In the genomic region with DNA sequence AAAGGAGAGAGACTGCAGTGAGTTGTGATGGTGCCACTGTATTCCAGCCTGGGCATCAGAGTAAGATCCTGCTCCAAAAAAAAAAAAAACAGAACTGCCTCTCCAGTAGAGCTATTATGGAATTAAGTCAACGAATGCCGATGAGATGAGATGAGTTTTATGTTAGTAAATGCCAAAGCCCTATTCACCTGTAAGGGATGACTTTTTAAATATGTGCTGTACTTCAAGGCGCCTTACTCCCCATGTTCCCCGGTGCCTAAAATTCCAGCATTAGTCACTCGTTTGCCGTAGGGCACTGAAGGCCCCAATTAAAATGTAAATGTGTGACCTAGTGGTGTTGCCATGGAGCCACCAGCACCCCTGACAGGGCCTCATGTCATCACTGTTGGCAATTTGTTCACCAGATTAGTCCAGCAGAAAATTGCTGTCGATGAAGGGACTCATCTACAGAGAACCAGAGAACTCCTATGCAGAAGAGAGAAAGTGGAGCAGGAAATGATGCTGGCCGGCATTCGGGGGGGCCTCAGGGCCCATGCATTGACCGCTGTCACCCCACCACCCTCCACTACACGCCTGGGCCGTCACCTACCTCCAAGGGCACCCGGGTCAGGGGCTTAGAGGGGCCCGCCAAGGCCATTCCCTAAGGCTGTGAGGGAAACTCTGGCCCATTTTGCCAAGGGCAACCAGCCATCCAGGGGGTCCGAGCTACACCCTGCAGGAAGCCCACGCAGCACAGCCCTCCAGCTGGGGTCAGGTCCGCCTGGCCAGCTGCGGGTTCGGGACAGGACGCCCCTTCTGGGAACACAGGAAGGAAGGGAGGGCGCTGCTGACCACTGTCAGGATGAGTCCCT, we compare ENCODE assay signal across 12 cellular contexts. TPM values are rescaled to one million over a fixed set of nuclear protein-coding genes. Genes with fewer than 3 reads are reported as not detected.
DNase-seq lines count a peak whose midpoint lies in the region; ATAC-seq and TF ChIP-seq lines count a peak whose summit lies in the region.
"Had no signal": no experiment of that assay in that cellular context is flagged by ENCODE, and none has a peak within 500 bp of the region (broad histone marks: within the 10 kb centered on the region; RNA-seq: fewer than 3 reads in every experiment).

No MANE protein-coding gene starts in this region.

- peak overlapping the region; percentile 14 for H2BK5ac ChIP-seq in IMR-90 (ENCODE audit: low read depth, low read length, poor library complexity, severe bottlenecking)
- H2BK5ac ChIP-seq in mesendoderm (ENCODE audit: low read length) = no peak overlapping the region

- H3K14ac ChIP-seq in IMR-90 (replicated peaks; ENCODE audit: low read depth, low read length) = no peak overlapping the region; the same call in 1 of the 2 replicates

- H2AFZ ChIP-seq in IMR-90 (replicated peaks; ENCODE audit: low read length, poor library complexity) = peak overlapping the region; percentile 26

- H4K8ac ChIP-seq in IMR-90 (ENCODE audit: low read depth in 2 of 2, low read length in 2 of 2) (no peak overlapping the region), mesendoderm (ENCODE audit: low read depth, low read length) (no peak overlapping the region)

- H3K9me3 ChIP-seq in IMR-90 (ENCODE audit: control insufficient read depth, insufficient read depth, low read length) (peaks cover 7% of the 10 kb centered on the region), body of pancreas (no peaks in the 10 kb centered on the region)

- H3K79me2 ChIP-seq in mesendoderm (ENCODE audit: control insufficient read depth, insufficient read depth, low read length) = no peaks in the 10 kb centered on the region

- H3K23ac ChIP-seq in IMR-90 (ENCODE audit: low read depth, low read length) (peak overlapping the region; percentile 45; the same call in 1 of the 2 replicates), mesendoderm (ENCODE audit: low read length) (no peak overlapping the region)

- 0 out of 2 replicates have a peak overlapping the region, but pooled peaks have one; percentile 6 for H2BK20ac ChIP-seq in IMR-90 (ENCODE audit: low read depth, low read length)

- no peak for TF ChIP-seq CTCF in IMR-90 (conservative IDR thresholded peaks at IDR 0.05; ENCODE audit: low read depth, low read length)
- TF ChIP-seq CTCF in body of pancreas (IDR thresholded peaks at IDR 0.05) = no peak

- WGBS in IMR-90 (ENCODE audit: extremely low coverage in 2 of 2, insufficient read length in 1 of 2), 2 experiments = 79% methylated on average over 4 of the region's 21 CpGs; no CpG with 5 or more reads in 1 of the 2 experiments
- WGBS in body of pancreas, 2 donors = 54 to 61% methylated on average over 8 to 21 of the region's 21 CpGs
- no CpG with 5 or more reads among the region's 21 CpGs for WGBS in mesendoderm (ENCODE audit: extremely low coverage, insufficient coverage, low lambda C conversion rate)

- intact Hi-C loops in IMR-90 (cut with micrococcal nuclease) = no loop called here
- intact Hi-C loops in body of pancreas (cut with DNase I) = loop anchor here (10.0 kb wide), 1 partner anchor 74 kb away; no protein-coding TSS in a partner anchor

- ATAC-seq in IMR-90 (ENCODE audit: low read depth) (no peak), body of pancreas (peak; percentile 52)

- dilution Hi-C loops in IMR-90 (cut with HindIII; ENCODE audit: low sequenced_read_pairs, unreplicated experiment) = no loop called here

- H3K56ac ChIP-seq in IMR-90 (ENCODE audit: extremely low read depth, insufficient read depth, low read length) (no peak overlapping the region), mesendoderm (ENCODE audit: low read length) (no peak overlapping the region)

- H2BK15ac ChIP-seq in IMR-90 (ENCODE audit: low read depth, low read length) (no peak overlapping the region), mesendoderm (replicated peaks; ENCODE audit: low read depth) (no peak overlapping the region)

- no peaks in the 10 kb centered on the region for H3K79me1 ChIP-seq in IMR-90 (ENCODE audit: low read depth in 1 of 2, low read length in 2 of 2)
- H3K79me1 ChIP-seq in mesendoderm (ENCODE audit: low read length) = no peaks in the 10 kb centered on the region

- H3K4me1 ChIP-seq in IMR-90 (ENCODE audit: control insufficient read depth, insufficient read depth, low read length) (peaks cover 13% of the 10 kb centered on the region), body of pancreas (no peaks in the 10 kb centered on the region), mesendoderm (ENCODE audit: control insufficient read depth, low read depth, low read length) (peaks cover 2% of the 10 kb centered on the region)

- H4K5ac ChIP-seq in IMR-90 (ENCODE audit: low read depth, low read length) (peak overlapping the region; percentile 32; the same call in 1 of the 2 replicates), mesendoderm (ENCODE audit: low read length) (no peak overlapping the region)

- no peak for TF ChIP-seq RAD21 in IMR-90 (IDR thresholded peaks at IDR 0.05; ENCODE audit: low read length)

- in situ Hi-C loops in IMR-90 (cut with MboI; ENCODE audit: low sequenced_read_pairs) = no loop called here

- no peaks in the 10 kb centered on the region for H3K27me3 ChIP-seq in IMR-90 (ENCODE audit: control insufficient read depth, insufficient read depth, low read length)
- no peaks in the 10 kb centered on the region for H3K27me3 ChIP-seq in body of pancreas
- H3K27me3 ChIP-seq in mesendoderm (ENCODE audit: insufficient read depth, low read length, poor library complexity) = no peaks in the 10 kb centered on the region

- BruUV-seq in IMR-90 (replicated peaks; lab: Mats Ljungman, UMichigan) = no TSS peak

- CTCF ChIA-PET in IMR-90 (lab: Yijun Ruan, JAX) = no interaction called here

- peak overlapping the region; percentile 58 for H2AK9ac ChIP-seq in IMR-90 (replicated peaks; ENCODE audit: low read depth, low read length, poor library complexity)

- 0 out of 2 replicates have a peak, but pooled peaks cover 8% of the 10 kb centered on the region for H3K9me1 ChIP-seq in IMR-90 (ENCODE audit: insufficient read depth, low read length)

- DNase-seq in EH (ENCODE audit: low read depth) = peak; percentile 86
- no peak for DNase-seq in IMR-90
- DNase-seq in body of pancreas = no peak
- peak; percentile 91 for DNase-seq in mesendoderm
- DNase-seq in activated gamma-delta T cell (lab: John Stamatoyannopoulos, UW) = no peak
- DNase-seq in NCI-H1436 treated with DMSO at 0.1 percent for 48 hours (lab: John Stamatoyannopoulos, UW) = no peak
- DNase-seq in NCI-H345 treated with DMSO at 0.1 percent for 48 hours (lab: John Stamatoyannopoulos, UW; ENCODE audit: unreplicated experiment) = no peak
- DNase-seq in superior temporal gyrus (ENCODE audit: extremely low spot score) = no peak
- DNase-seq: HCEC 1CT, nucleus accumbens had no signal

- H3K4me2 ChIP-seq in IMR-90 (ENCODE audit: low read depth, low read length) (no peak overlapping the region), mesendoderm (ENCODE audit: low read length) (no peak overlapping the region)

- no peaks in the 10 kb centered on the region for H4K20me1 ChIP-seq in IMR-90 (ENCODE audit: insufficient read depth, low read length)

- H3K18ac ChIP-seq in IMR-90 (ENCODE audit: low read depth, low read length) (peak overlapping the region; percentile 49; the same call in 1 of the 2 replicates), mesendoderm (ENCODE audit: low read length) (no peak overlapping the region)

- H3K36me3 ChIP-seq in IMR-90 (ENCODE audit: control insufficient read depth, insufficient read depth, low read length) (no peaks in the 10 kb centered on the region), body of pancreas (replicated peaks in 1 of 2; ENCODE audit: insufficient read depth in 1 of 2, low read depth in 2 of 2) (no peaks in the 10 kb centered on the region), mesendoderm (ENCODE audit: control insufficient read depth, insufficient read depth, low read length) (no peaks in the 10 kb centered on the region)

- H3K27ac ChIP-seq in IMR-90 (ENCODE audit: insufficient read depth, low read length) (no peak overlapping the region), body of pancreas (no peak overlapping the region), mesendoderm (ENCODE audit: low read depth, low read length) (no peak overlapping the region)

- POLR2A ChIA-PET in IMR-90 (lab: Charles Lee; ENCODE audit: unreplicated experiment) = no interaction called here

- H3K4me3 ChIP-seq in IMR-90 (ENCODE audit: insufficient read depth, low read depth, low read length) (no peak overlapping the region), body of pancreas (no peak overlapping the region), mesendoderm (ENCODE audit: low read length) (no peak overlapping the region)

- H4K91ac ChIP-seq in IMR-90 (ENCODE audit: insufficient read depth, low read depth, low read length) = no peak overlapping the region

- H2BK120ac ChIP-seq in IMR-90 (ENCODE audit: low read depth, low read length) (no peak overlapping the region; the same call in 1 of the 2 replicates), mesendoderm (ENCODE audit: low read depth, low read length) (no peak overlapping the region)

- TF ChIP-seq POLR2A in IMR-90 (IDR thresholded peaks at IDR 0.05; ENCODE audit: low read depth, low read length) (no peak), body of pancreas (IDR thresholded peaks at IDR 0.05) (no peak)

- H2AK5ac ChIP-seq in IMR-90 (ENCODE audit: low read depth, low read length) (peak overlapping the region; percentile 20; the same call in 1 of the 2 replicates), mesendoderm (ENCODE audit: low read length) (no peak overlapping the region)

- H3K4ac ChIP-seq in IMR-90 (ENCODE audit: low read depth, low read length) (peak overlapping the region; percentile 13), mesendoderm (ENCODE audit: low read depth, low read length) (no peak overlapping the region)

- no peak overlapping the region for H3K9ac ChIP-seq in IMR-90 (ENCODE audit: low read depth, low read length)
- no peak overlapping the region for H3K9ac ChIP-seq in mesendoderm (ENCODE audit: low read length)

TF ChIP-seq in IMR-90, 13 proteins besides CTCF, POLR2A, EP300 and RAD21 (continues in another document):
- TF ChIP-seq MAFK (IDR thresholded peaks at IDR 0.05; ENCODE audit: low read depth, low read length) = no peak
- no peak for TF ChIP-seq NFE2L2 (IDR thresholded peaks at IDR 0.05; ENCODE audit: low read depth, low read length)
- no peak for TF ChIP-seq CHD1 (IDR thresholded peaks at IDR 0.05; ENCODE audit: low read depth, low read length)
- TF ChIP-seq MXI1 (IDR thresholded peaks at IDR 0.05; ENCODE audit: borderline replicate concordance, low read depth, low read length) = no peak

RNA-seq across cellular contexts. Expression of a gene that starts 17.8 kb away (rescaled TPM):
- total RNA-seq in IMR-90 (2012; rRNA removed) (79.4 and 130 TPM in 2 replicates), body of pancreas (1 to 10 TPM in 1 of 2 donors, under 1 TPM in 1; 0.52 to 1.3 TPM)
- polyA plus RNA-seq in IMR-90 (2012; rRNA removed) = 203 and 214 TPM in 2 replicates
- 41.6 and 110 TPM in 2 replicates for polyA plus RNA-seq in IMR-90 (2012; cell fraction: cytosol; rRNA removed)
- 1,609 and 2,085 TPM in 2 replicates for polyA plus RNA-seq in IMR-90 (2012; cell fraction: nucleus; rRNA removed; ENCODE audit: low replicate concordance)
- polyA plus RNA-seq in mesendoderm (2013, experiment 1 of 2) = 1.0 TPM
- polyA plus RNA-seq in mesendoderm (2013, experiment 2 of 2) = 0.84 TPM
- polyA plus RNA-seq: CD4-positive, alpha-beta memory T cell had no signal

RNA-seq across cellular contexts. Expression of a gene that starts 37.9 kb away (rescaled TPM):
- not detected in 2 replicates for total RNA-seq in IMR-90 (2012; rRNA removed)
- not detected in 2 replicates for polyA plus RNA-seq in IMR-90 (2012; rRNA removed)
- 0.07 TPM in 1 of 2 replicates, not detected in the other for polyA plus RNA-seq in IMR-90 (2012; cell fraction: cytosol; rRNA removed)
- polyA plus RNA-seq in IMR-90 (2012; cell fraction: nucleus; rRNA removed; ENCODE audit: low replicate concordance) = 0.42 and 0.81 TPM in 2 replicates
- not detected for total RNA-seq in body of pancreas
- not detected for polyA plus RNA-seq in mesendoderm (2013, experiment 1 of 2)
- polyA plus RNA-seq in mesendoderm (2013, experiment 2 of 2) = not detected
- total RNA-seq: LHCN-M2 had no signal

Comparison
In these comparisons a context has a peak if more than half of its experiments do, and no peak if none do; other contexts are left out.
1. DNase-seq: peak in EH (single experiment) and mesendoderm (single experiment); none in IMR-90 (single experiment), body of pancreas (0 of 4), activated gamma-delta T cell (single experiment), NCI-H1436 treated with DMSO at 0.1 percent for 48 hours (single experiment), NCI-H345 treated with DMSO at 0.1 percent for 48 hours (single experiment) and superior temporal gyrus (single experiment).
2. RNA of a gene that starts 17.8 kb away (total RNA-seq): 79.4 to 130 TPM in IMR-90; 0.52 to 1.3 TPM in body of pancreas; every median in the first group is over 10 times any median in the second.